In the genomic region with DNA sequence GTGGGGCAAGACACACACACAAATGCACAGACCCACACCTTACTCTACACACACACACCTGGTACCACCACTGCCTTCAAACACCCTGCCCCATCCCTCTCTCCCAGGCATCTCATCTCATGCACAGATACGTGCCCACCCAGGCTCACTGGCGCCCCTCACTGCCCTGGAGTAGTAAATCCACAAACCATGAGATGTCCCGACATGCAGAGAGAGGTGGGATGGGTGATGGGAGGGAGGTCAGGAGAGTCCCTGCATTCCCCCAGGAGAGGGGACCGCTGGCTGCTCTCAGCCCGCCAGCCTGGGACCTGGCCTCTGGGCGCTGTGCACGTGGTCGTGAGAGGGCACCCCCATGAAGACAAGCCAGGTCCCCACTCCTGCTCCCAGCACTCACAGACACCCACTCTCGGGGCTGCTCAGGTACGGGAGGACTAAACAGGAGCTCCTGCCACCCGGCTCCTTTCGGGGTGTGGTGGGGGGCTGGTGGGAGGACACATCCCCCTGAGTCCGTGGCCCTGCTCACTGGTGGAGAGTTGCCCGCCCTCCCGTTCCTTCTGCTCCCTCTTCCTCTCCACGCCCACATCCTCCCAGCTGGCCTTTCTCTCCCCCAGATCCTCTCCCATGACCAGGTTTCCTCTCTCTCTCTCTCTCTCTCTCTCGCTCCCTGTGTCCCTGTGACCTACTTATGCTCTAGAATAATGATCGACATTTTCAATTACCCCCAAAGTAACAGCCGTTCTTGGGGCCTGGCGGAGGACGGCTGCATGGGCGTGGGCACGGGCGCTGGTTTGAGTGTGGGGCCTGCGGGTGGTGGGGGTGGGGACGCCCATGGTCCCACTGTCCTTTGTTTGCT, we compare ENCODE assay signal across 10 cellular contexts. TPM values are rescaled to one million over a fixed set of nuclear protein-coding genes. Genes with fewer than 3 reads are reported as not detected.
A peak's percentile ranks its signal among the peaks of the same experiment; 100 is the strongest.
DNase-seq lines count a peak whose midpoint lies in the region; ATAC-seq, FAIRE-seq and TF ChIP-seq lines count a peak whose summit lies in the region.
"Had no signal": no experiment of that assay in that cellular context is flagged by ENCODE, and none has a peak within 500 bp of the region (broad histone marks: within the 10 kb centered on the region; RNA-seq: fewer than 3 reads in every experiment).

No MANE protein-coding gene starts in this region.

- H3K9me2 ChIP-seq in SK-N-SH: no peaks in the 10 kb centered on the region

- H3K79me2 ChIP-seq in SK-N-SH (ENCODE audit: insufficient read depth) (no peaks in the 10 kb centered on the region), K562 (ENCODE audit: control insufficient read depth, insufficient read depth, low read length) (no peaks in the 10 kb centered on the region)

- 81% methylated on average over 24 of the region's 26 CpGs for WGBS in SK-N-SH (ENCODE audit: low lambda C conversion rate)
- WGBS in K562 (ENCODE audit: insufficient coverage, low coverage, missing lambda C conversion rate): 32% methylated on average over 20 of the region's 26 CpGs
- WGBS in upper lobe of left lung, 2 donors: 20 to 31% methylated on average over 18 to 22 of the region's 26 CpGs

- H4K20me1 ChIP-seq in SK-N-SH (ENCODE audit: insufficient read depth) (no peaks in the 10 kb centered on the region), K562 (replicated peaks; ENCODE audit: control insufficient read depth, insufficient read depth, low read length) (peaks cover 6% of the 10 kb centered on the region; the same call in 1 of the 2 replicates)

- TF ChIP-seq CTCF in SK-N-SH (IDR thresholded peaks at IDR 0.05) (peak; percentile 8; the same call in 1 of the 2 replicates), K562 (IDR thresholded peaks at IDR 0.05 in 2 of 3, conservative IDR thresholded peaks at IDR 0.05 in 1 of 3; ENCODE audit: insufficient read depth in 2 of 3, low read depth in 1 of 3, low read length in 3 of 3) (peak; percentile 33 to 47 (median 36); a peak in 4 of 6 replicates), kidney epithelial cell (IDR thresholded peaks at IDR 0.05; ENCODE audit: insufficient read depth, low read length, poor library complexity, severe bottlenecking) (peak; percentile 8), upper lobe of left lung (IDR thresholded peaks at IDR 0.05) (no peak)

- intact Hi-C loops in K562 (cut with micrococcal nuclease): no loop called here

- DNase-seq in SK-N-SH (peak; percentile 56), K562 (ENCODE audit: extremely low read depth in 1 of 4, low spot score in 3 of 4) (peak in 2 of 4 experiments; percentile 21 to 25), kidney epithelial cell (ENCODE audit: low read depth) (no peak), upper lobe of left lung (no peak), dedifferentiated amniotic fluid mesenchymal stem cell (ENCODE audit: extremely low spot score) (no peak), NCI-H526 (lab: John Stamatoyannopoulos, UW) (no peak)
- DNase-seq: stimulated activated CD4-positive, alpha-beta T cell treated with anti-CD3 and anti-CD28 coated beads, Interleukin-2, amount 100 ng/mL, for 24 hours had no signal

- BruUV-seq in K562 (replicated peaks; lab: Mats Ljungman, UMichigan): no TSS peak

- FAIRE-seq in K562 (lab: Jason Lieb, UNC): no peak
- FAIRE-seq: keratinocyte had no signal

- H3K27ac ChIP-seq in SK-N-SH (ENCODE audit: low read depth in 2 of 2, low read length in 1 of 2): no peak overlapping the region
- H3K27ac ChIP-seq in K562 (ENCODE audit: extremely low read depth, low read depth, low read length): no peak overlapping the region
- H3K27ac ChIP-seq in upper lobe of left lung: peak overlapping the region; percentile 40 to 68 (median 58)

- H3K4me3 ChIP-seq in SK-N-SH (ENCODE audit: low read depth in 2 of 2, low read length in 1 of 2) (no peak overlapping the region), K562 (no peak overlapping the region), kidney epithelial cell (ENCODE audit: low read depth, low read length) (no peak overlapping the region), upper lobe of left lung (peak overlapping the region in 2 of 4 donors; percentile 18 to 29)

- H3K36me3 ChIP-seq in SK-N-SH (replicated peaks in 1 of 2; ENCODE audit: control insufficient read depth in 1 of 2, insufficient read depth in 2 of 2, low read length in 1 of 2) (no peaks in the 10 kb centered on the region), K562 (ENCODE audit: control insufficient read depth, insufficient read depth, low read length) (no peaks in the 10 kb centered on the region), kidney epithelial cell (ENCODE audit: control insufficient read depth, insufficient read depth, low read length) (no peaks in the 10 kb centered on the region), upper lobe of left lung (no peaks in the 10 kb centered on the region)

- H3K9ac ChIP-seq in SK-N-SH (no peak overlapping the region), K562 (ENCODE audit: insufficient read depth in 1 of 2, low read depth in 2 of 2, low read length in 2 of 2) (no peak overlapping the region)

- peaks cover 0 to 2% of the 10 kb centered on the region in 2 experiments; a peak in 1 of 4 replicates for H3K4me1 ChIP-seq in SK-N-SH (ENCODE audit: control insufficient read depth in 1 of 2, insufficient read depth in 2 of 2, low read depth in 1 of 2, low read length in 1 of 2)
- peaks cover 3 to 33% of the 10 kb centered on the region in 2 experiments; a peak in 4 of 5 replicates for H3K4me1 ChIP-seq in K562 (replicated peaks in 1 of 2; ENCODE audit: control insufficient read depth in 2 of 2, insufficient read depth in 2 of 2, low read length in 2 of 2)
- peaks cover 17 to 21% (median 20%) of the 10 kb centered on the region in 4 donors for H3K4me1 ChIP-seq in upper lobe of left lung

- no peaks in the 10 kb centered on the region for H3K9me3 ChIP-seq in SK-N-SH
- no peaks in the 10 kb centered on the region for H3K9me3 ChIP-seq in K562 (replicated peaks; ENCODE audit: control insufficient read depth, insufficient read depth, low read depth, low read length)
- no peaks in the 10 kb centered on the region for H3K9me3 ChIP-seq in upper lobe of left lung

- POLR2A ChIA-PET in SK-N-SH (lab: Yijun Ruan, JAX) (interaction anchor here (0.7 kb wide), 1 partner anchor 363 kb away, joined by 3 read pairs; no protein-coding TSS in a partner anchor), K562 (lab: Yijun Ruan, JAX) (interaction anchor here (0.7 kb wide), 2 partner anchors 39 to 1119 kb away, joined by 3 to 4 read pairs; no protein-coding TSS in a partner anchor)

- no peak for TF ChIP-seq POLR2A in K562 (conservative IDR thresholded peaks at IDR 0.05)
- no peak for TF ChIP-seq POLR2A in upper lobe of left lung (IDR thresholded peaks at IDR 0.05)

- CTCF ChIA-PET in SK-N-SH (lab: Yijun Ruan, JAX) (interaction anchor here (0.9 to 7.2 kb wide), 2 partner anchors 12 to 48 kb away, joined by 3 to 77 read pairs; no protein-coding TSS in a partner anchor), K562 (lab: Yijun Ruan, JAX; ENCODE audit: low intra/inter-chr PET ratio) (no interaction called here)

- in situ Hi-C loops in K562 (cut with MboI): loop anchor here (5.0 kb wide), 2 partner anchors 44 to 61 kb away; no protein-coding TSS in a partner anchor

- ATAC-seq in SK-N-SH treated with all-trans-retinoic acid at 6 μM for 48 hours (no peak), K562 (peak; percentile 47), upper lobe of left lung (ENCODE audit: low FRiP score in 2 of 2) (peak in 1 of 2 donors; percentile 51), HG03469 (IDR thresholded peaks at IDR 0.05; ENCODE audit: unreplicated experiment) (no peak)

- TF ChIP-seq RAD21 in SK-N-SH (IDR thresholded peaks at IDR 0.05; ENCODE audit: low read length): no peak
- no peak for TF ChIP-seq RAD21 in K562 (CRISPR knock-in tag; conservative IDR thresholded peaks at IDR 0.05 in 1 of 2, IDR thresholded peaks at IDR 0.05 in 1 of 2)

- H3K4me2 ChIP-seq in SK-N-SH: no peak overlapping the region
- H3K4me2 ChIP-seq in K562 (ENCODE audit: insufficient read depth, low read length): no peak overlapping the region

- H3K27me3 ChIP-seq in SK-N-SH (ENCODE audit: insufficient read depth): no peaks in the 10 kb centered on the region
- peaks cover 0 to 17% of the 10 kb centered on the region in 2 experiments; a peak in 2 of 5 replicates for H3K27me3 ChIP-seq in K562 (ENCODE audit: control insufficient read depth in 2 of 2, insufficient read depth in 2 of 2, low read length in 2 of 2)
- H3K27me3 ChIP-seq in kidney epithelial cell (ENCODE audit: control insufficient read depth, insufficient read depth, low read length): peaks cover 2% of the 10 kb centered on the region
- H3K27me3 ChIP-seq in upper lobe of left lung: no peaks in the 10 kb centered on the region

- H2AFZ ChIP-seq in SK-N-SH (ENCODE audit: low read depth): no peak overlapping the region
- H2AFZ ChIP-seq in K562 (ENCODE audit: low read depth, low read length): no peak overlapping the region

- no peaks in the 10 kb centered on the region for H3K9me1 ChIP-seq in K562 (ENCODE audit: control insufficient read depth, insufficient read depth, low read length)

- H3F3A ChIP-seq in SK-N-SH (replicated peaks; ENCODE audit: insufficient read depth): no peaks in the 10 kb centered on the region

- TF ChIP-seq EP300 in SK-N-SH (IDR thresholded peaks at IDR 0.05; ENCODE audit: borderline replicate concordance in 1 of 2, low read depth in 1 of 2, low read length in 1 of 2): no peak
- no peak for TF ChIP-seq EP300 in K562 (IDR thresholded peaks at IDR 0.05; ENCODE audit: low read length)
- no peak for TF ChIP-seq EP300 in upper lobe of left lung (IDR thresholded peaks at IDR 0.05)

RNA-seq across cellular contexts. Expression of a gene that starts 18.8 kb away (rescaled TPM):
- polyA plus RNA-seq in SK-N-SH (2012; rRNA removed) (0.28 and 0.35 TPM in 2 replicates), K562 (2011; rRNA removed) (0.04 and 0.08 TPM in 2 replicates), K562 (2014; fragmentation: Illumina TruSeq; extraction: Trizol) (0.01 and 0.03 TPM in 2 replicates), K562 (2014; fragmentation: Nextera tagmentation; extraction: Ambion mirVana) (not detected), K562 (2014; rRNA removed) (not detected in 2 replicates)
- polyA plus RNA-seq in SK-N-SH (2012; cell fraction: cytosol; rRNA removed): 0.08 and 0.17 TPM in 2 replicates
- polyA plus RNA-seq in SK-N-SH (2012; cell fraction: nucleus; rRNA removed): 0.70 TPM in 2 replicates
- 0.07 and 1.1 TPM in 2 replicates for total RNA-seq in K562 (2011; cell fraction: chromatin; rRNA removed; ENCODE audit: low replicate concordance)
- 0.39 and 1.2 TPM in 2 replicates for total RNA-seq in K562 (2011; cell fraction: nucleolus; rRNA removed)
- total RNA-seq in K562 (2011; cell fraction: nucleoplasm; rRNA removed): 0.22 and 0.23 TPM in 2 replicates
- total RNA-seq in K562 (2014; rRNA removed) (0.08 TPM in 1 of 2 replicates, not detected in the other), K562 (2014; rRNA removed; fragmentation: Illumina TruSeq; extraction: Trizol) (not detected in 2 replicates), K562 (2015; rRNA removed; fragmentation: Illumina TruSeq; extraction: Trizol) (under 0.01 TPM in 1 of 2 replicates, not detected in the other), K562 (2021) (0.07 TPM in 2 replicates), kidney epithelial cell (1.2 and 1.7 TPM in 2 replicates), upper lobe of left lung (10 to 100 TPM in 5 of 6 donors, 1 to 10 TPM in 1; 8.5 to 38.3 (median 17.7) TPM)
- 0.06 and 0.16 TPM in 2 replicates for polyA plus RNA-seq in K562 (2011; cell fraction: cytosol; rRNA removed)
- polyA plus RNA-seq in K562 (2011; cell fraction: nucleus; rRNA removed): 0.21 and 0.73 TPM in 2 replicates
- polyA plus RNA-seq in K562 (2012): 0.10 and 0.32 TPM in 2 replicates
- polyA minus RNA-seq in K562 (2011; rRNA and poly(A)+ RNA removed): 0.09 and 0.11 TPM in 2 replicates
- 0.29 and 0.73 TPM in 2 replicates for polyA minus RNA-seq in K562 (2011; cell fraction: cytosol; rRNA and poly(A)+ RNA removed)
- polyA minus RNA-seq in K562 (2011; cell fraction: nucleus; rRNA and poly(A)+ RNA removed): 0.33 and 0.40 TPM in 2 replicates

Comparison
In these comparisons a context has a peak if more than half of its experiments do, and no peak if none do; other contexts are left out.
1. H3K27ac ChIP-seq: peak in upper lobe of left lung (4 of 4); none in SK-N-SH (0 of 2) and K562 (single experiment).
2. CTCF ChIP-seq: peak in SK-N-SH (single experiment), K562 (3 of 3) and kidney epithelial cell (single experiment); none in upper lobe of left lung (0 of 6).